In genomic region chr1:94603663-94604062, GRCh38 we compare ENCODE assay signal across 17 cellular contexts.
"Had no signal": no experiment of that assay in that cellular context is flagged by ENCODE, and none has a peak within 500 bp of the region (broad histone marks: within the 10 kb centered on the region; RNA-seq: fewer than 3 reads in every experiment).

No MANE protein-coding gene starts in this region.

- DNase-seq: effector CD4-positive, alpha-beta T cell; endodermal cell; erythroblast; foreskin keratinocyte; kidney; left cardiac atrium; left ventricle myocardium inferior; mesendoderm; naive thymus-derived CD4-positive, alpha-beta T cell; posterior cingulate gyrus; stimulated activated CD4-positive, alpha-beta T cell treated with anti-CD3 and anti-CD28 coated beads, Interleukin-2, amount 100 ng/mL, for 48 hours; stimulated activated naive CD4-positive, alpha-beta T cell treated with Interleukin-2 at 50 U/mL for 16 hours had no signal

- H3K4me1 ChIP-seq: right atrium auricular region had no signal

- H3K4me3 ChIP-seq: coronary artery, left ventricle myocardium inferior, lung, right atrium auricular region had no signal

- H3K9me3 ChIP-seq: left ventricle myocardium inferior, right atrium auricular region had no signal

- H3K27me3 ChIP-seq: foreskin keratinocyte, right atrium auricular region had no signal

- H3K36me3 ChIP-seq: left ventricle myocardium inferior, right atrium auricular region had no signal

- ATAC-seq: foreskin keratinocyte; left cardiac atrium; naive thymus-derived CD4-positive, alpha-beta T cell had no signal

- H3K4me3 Mint-ChIP-seq: endodermal cell, neural crest cell, type B pancreatic cell had no signal

- H3K27ac ChIP-seq: coronary artery, foreskin keratinocyte, left ventricle myocardium inferior, right atrium auricular region had no signal

- H3K27me3 Mint-ChIP-seq: type B pancreatic cell had no signal

- H3K27ac Mint-ChIP-seq: endodermal cell; naive thymus-derived CD4-positive, alpha-beta T cell; type B pancreatic cell had no signal

- H3K36me3 Mint-ChIP-seq: naive thymus-derived CD4-positive, alpha-beta T cell; type B pancreatic cell had no signal
